In the genomic region with DNA sequence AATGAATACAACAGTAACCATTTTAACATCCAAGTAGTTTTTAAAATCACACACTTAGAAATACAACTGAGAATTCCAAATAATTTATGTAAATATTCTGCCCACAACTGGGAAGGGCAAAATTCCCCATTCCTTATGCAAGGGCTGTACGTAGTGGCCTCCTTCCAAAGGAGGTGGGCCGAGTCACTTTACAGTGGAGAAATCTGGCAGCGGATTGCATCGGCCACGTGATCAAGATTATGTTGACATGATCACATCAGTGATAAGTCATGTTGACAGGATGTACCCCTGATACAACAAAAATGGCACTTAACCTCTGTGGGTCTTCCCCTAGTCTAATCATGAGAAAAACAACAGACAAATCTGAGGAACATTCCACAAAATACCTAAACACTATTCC, we compare ENCODE assay signal across 15 cellular contexts.
DNase-seq lines count a peak whose midpoint lies in the region; ATAC-seq, FAIRE-seq and TF ChIP-seq lines count a peak whose summit lies in the region.
"Had no signal": no experiment of that assay in that cellular context is flagged by ENCODE, and none has a peak within 500 bp of the region (broad histone marks: within the 10 kb centered on the region; RNA-seq: fewer than 3 reads in every experiment).

No MANE protein-coding gene starts in this region.

- no peaks in the 10 kb centered on the region for H3K9me3 ChIP-seq in HEK293 (ENCODE audit: control insufficient read depth, insufficient read depth, low read depth, low read length)
- H3K9me3 ChIP-seq in SJSA1 (replicated peaks): no peaks in the 10 kb centered on the region
- H3K9me3 ChIP-seq: thyroid gland had no signal

- H3K36me3 ChIP-seq in HEK293 (ENCODE audit: control insufficient read depth in 2 of 2, insufficient read depth in 1 of 2, low read length in 2 of 2) (no peaks in the 10 kb centered on the region), SJSA1 (no peaks in the 10 kb centered on the region)
- H3K36me3 ChIP-seq: thyroid gland had no signal

- DNase-seq in SJSA1 (ENCODE audit: low read depth in 1 of 2, low spot score in 2 of 2): peak; percentile 33 to 52
- DNase-seq in fibroblast of mammary gland (ENCODE audit: low read depth): peak; percentile 82
- DNase-seq in renal cortical epithelial cell (ENCODE audit: low read depth): peak; percentile 41
- DNase-seq in RCC 7860 (ENCODE audit: low spot score): no peak
- DNase-seq in T-helper 9 cell: no peak
- no peak for DNase-seq in cerebellar nuclear complex (lab: John Stamatoyannopoulos, UW)
- DNase-seq: activated naive CD4-positive, alpha-beta T cell treated with anti-CD3 and anti-CD28 coated beads for 36 hours; effector memory CD8-positive, alpha-beta T cell; islet precursor cell; NCI-H2227 treated with DMSO at 0.1 percent for 48 hours; occipital lobe; thyroid gland had no signal

- TF ChIP-seq CTCF in HEK293 (tag by site-specific recombination; IDR thresholded peaks at IDR 0.05) (no peak), fibroblast of mammary gland (conservative IDR thresholded peaks at IDR 0.05; ENCODE audit: control insufficient read depth, insufficient read depth, low read depth, low read length) (no peak)

- ATAC-seq in GM21737 (IDR thresholded peaks at IDR 0.05; ENCODE audit: unreplicated experiment): no peak
- ATAC-seq: effector memory CD8-positive, alpha-beta T cell had no signal

- CTCF ChIA-PET in HEK293 (lab: Yijun Ruan, JAX): no interaction called here

- H3K4me3 ChIP-seq in HEK293 (ENCODE audit: low read depth, low read length) (no peak overlapping the region), SJSA1 (no peak overlapping the region), fibroblast of mammary gland (ENCODE audit: control insufficient read depth, low read depth, low read length) (no peak overlapping the region)
- H3K4me3 ChIP-seq: thyroid gland had no signal

- POLR2A ChIA-PET in HEK293 (lab: Yijun Ruan, JAX): no interaction called here

- no peak for FAIRE-seq in RCC 7860 (lab: Jason Lieb, UNC)
- FAIRE-seq: GM18507 had no signal

- H3K27ac ChIP-seq in HEK293 (ENCODE audit: extremely low read depth, low read depth, low read length) (no peak overlapping the region), SJSA1 (0 out of 2 replicates have a peak overlapping the region, but pooled peaks have one; percentile 12)
- H3K27ac ChIP-seq: thyroid gland had no signal

- H3K4me1 ChIP-seq in HEK293 (ENCODE audit: control insufficient read depth, insufficient read depth, low read length): no peaks in the 10 kb centered on the region
- peaks cover 8% of the 10 kb centered on the region for H3K4me1 ChIP-seq in SJSA1 (replicated peaks)

- H3K27me3 ChIP-seq in SJSA1 (replicated peaks): no peaks in the 10 kb centered on the region
- H3K27me3 ChIP-seq: thyroid gland had no signal

TF ChIP-seq in HEK293, 187 proteins besides CTCF, POLR2A, EP300 and RAD21:
- TF ChIP-seq, protein P1, sequence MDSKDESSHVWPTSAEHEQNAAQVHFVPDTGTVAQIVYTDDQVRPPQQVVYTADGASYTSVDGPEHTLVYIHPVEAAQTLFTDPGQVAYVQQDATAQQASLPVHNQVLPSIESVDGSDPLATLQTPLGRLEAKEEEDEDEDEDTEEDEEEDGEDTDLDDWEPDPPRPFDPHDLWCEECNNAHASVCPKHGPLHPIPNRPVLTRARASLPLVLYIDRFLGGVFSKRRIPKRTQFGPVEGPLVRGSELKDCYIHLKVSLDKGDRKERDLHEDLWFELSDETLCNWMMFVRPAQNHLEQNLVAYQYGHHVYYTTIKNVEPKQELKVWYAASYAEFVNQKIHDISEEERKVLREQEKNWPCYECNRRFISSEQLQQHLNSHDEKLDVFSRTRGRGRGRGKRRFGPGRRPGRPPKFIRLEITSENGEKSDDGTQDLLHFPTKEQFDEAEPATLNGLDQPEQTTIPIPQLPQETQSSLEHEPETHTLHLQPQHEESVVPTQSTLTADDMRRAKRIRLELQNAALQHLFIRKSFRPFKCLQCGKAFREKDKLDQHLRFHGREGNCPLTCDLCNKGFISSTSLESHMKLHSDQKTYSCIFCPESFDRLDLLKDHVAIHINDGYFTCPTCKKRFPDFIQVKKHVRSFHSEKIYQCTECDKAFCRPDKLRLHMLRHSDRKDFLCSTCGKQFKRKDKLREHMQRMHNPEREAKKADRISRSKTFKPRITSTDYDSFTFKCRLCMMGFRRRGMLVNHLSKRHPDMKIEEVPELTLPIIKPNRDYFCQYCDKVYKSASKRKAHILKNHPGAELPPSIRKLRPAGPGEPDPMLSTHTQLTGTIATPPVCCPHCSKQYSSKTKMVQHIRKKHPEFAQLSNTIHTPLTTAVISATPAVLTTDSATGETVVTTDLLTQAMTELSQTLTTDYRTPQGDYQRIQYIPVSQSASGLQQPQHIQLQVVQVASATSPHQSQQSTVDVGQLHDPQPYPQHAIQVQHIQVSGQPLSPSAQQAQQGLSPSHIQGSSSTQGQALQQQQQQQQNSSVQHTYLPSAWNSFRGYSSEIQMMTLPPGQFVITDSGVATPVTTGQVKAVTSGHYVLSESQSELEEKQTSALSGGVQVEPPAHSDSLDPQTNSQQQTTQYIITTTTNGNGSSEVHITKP (tag by site-specific recombination; IDR thresholded peaks at IDR 0.05): peak; percentile 31
- TF ChIP-seq ZSCAN30 (tag by site-specific recombination; IDR thresholded peaks at IDR 0.05) (no peak), ZNF629 (tag by site-specific recombination; IDR thresholded peaks at IDR 0.05) (0 out of 2 replicates have a peak, but pooled peaks have one; percentile 40), ZEB2 (tag by site-specific recombination; IDR thresholded peaks at IDR 0.05) (no peak), ZNF561 (tag by site-specific recombination; IDR thresholded peaks at IDR 0.05; ENCODE audit: borderline replicate concordance) (no peak)
- TF ChIP-seq, protein P2, sequence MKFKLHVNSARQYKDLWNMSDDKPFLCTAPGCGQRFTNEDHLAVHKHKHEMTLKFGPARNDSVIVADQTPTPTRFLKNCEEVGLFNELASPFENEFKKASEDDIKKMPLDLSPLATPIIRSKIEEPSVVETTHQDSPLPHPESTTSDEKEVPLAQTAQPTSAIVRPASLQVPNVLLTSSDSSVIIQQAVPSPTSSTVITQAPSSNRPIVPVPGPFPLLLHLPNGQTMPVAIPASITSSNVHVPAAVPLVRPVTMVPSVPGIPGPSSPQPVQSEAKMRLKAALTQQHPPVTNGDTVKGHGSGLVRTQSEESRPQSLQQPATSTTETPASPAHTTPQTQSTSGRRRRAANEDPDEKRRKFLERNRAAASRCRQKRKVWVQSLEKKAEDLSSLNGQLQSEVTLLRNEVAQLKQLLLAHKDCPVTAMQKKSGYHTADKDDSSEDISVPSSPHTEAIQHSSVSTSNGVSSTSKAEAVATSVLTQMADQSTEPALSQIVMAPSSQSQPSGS (tag by site-specific recombination; IDR thresholded peaks at IDR 0.05; ENCODE audit: low read depth): 0 out of 2 replicates have a peak, but pooled peaks have one; percentile 18
TF ChIP-seq in HEK293: peak in this region for 3.

Comparison
In these comparisons a context has a peak if more than half of its experiments do, and no peak if none do; other contexts are left out.
1. DNase-seq: peak in SJSA1 (2 of 2), fibroblast of mammary gland (single experiment) and renal cortical epithelial cell (single experiment); none in RCC 7860 (single experiment), T-helper 9 cell (single experiment) and cerebellar nuclear complex (0 of 2).